ENCODE assay signal across 8 cellular contexts in genomic region chr1:28582248-28582615, GRCh38. TPM values are rescaled to one million over a fixed set of nuclear protein-coding genes. Genes with fewer than 3 reads are reported as not detected.
DNase-seq lines count a peak whose midpoint lies in the region; TF ChIP-seq lines count a peak whose summit lies in the region.

No MANE protein-coding gene starts in this region.

- DNase-seq in NCI-H2227 treated with DMSO at 0.1 percent for 48 hours (lab: John Stamatoyannopoulos, UW): peak; percentile 67
- DNase-seq in NCI-H2227 (lab: John Stamatoyannopoulos, UW; ENCODE audit: unreplicated experiment): no peak
- DNase-seq in NCI-H69 (lab: John Stamatoyannopoulos, UW): peak; percentile 46
- DNase-seq in dorsolateral prefrontal cortex: no peak
- no peak for DNase-seq in NCI-H774 (lab: John Stamatoyannopoulos, UW)
- no peak for DNase-seq in SK-N-DZ (ENCODE audit: low spot score)
- no peak for DNase-seq in DMS79 (lab: John Stamatoyannopoulos, UW)

- peaks cover 14 to 24% of the 10 kb centered on the region in 2 donors for H3K4me1 ChIP-seq in mucosa of rectum (ENCODE audit: control insufficient read depth in 2 of 2, insufficient read depth in 2 of 2, low read length in 2 of 2)

- H3K9ac ChIP-seq in mucosa of rectum (ENCODE audit: low read depth in 1 of 2, low read length in 2 of 2): peak overlapping the region; percentile 90 to 91

- H3K27ac ChIP-seq in dorsolateral prefrontal cortex: peak overlapping the region in 55 of 59 donors; percentile 0 to 97 (median 86)
- H3K27ac ChIP-seq in mucosa of rectum (ENCODE audit: low read depth in 2 of 2, low read length in 2 of 2): peak overlapping the region; percentile 93 to 94

- no peak for TF ChIP-seq CTCF in dorsolateral prefrontal cortex (IDR thresholded peaks at IDR 0.05 in 54 of 56, conservative IDR thresholded peaks at IDR 0.05 in 2 of 56; ENCODE audit: low read depth in 1 of 56, partially characterized antibody in 56 of 56)

- H3K4me3 ChIP-seq in dorsolateral prefrontal cortex (peak overlapping the region; percentile 71 to 100 (median 94)), mucosa of rectum (ENCODE audit: low read length in 2 of 2) (peak overlapping the region; percentile 91 to 96)

- no peaks in the 10 kb centered on the region for H3K9me3 ChIP-seq in mucosa of rectum (ENCODE audit: control insufficient read depth in 2 of 2, low read length in 2 of 2)

- H3K27me3 ChIP-seq in dorsolateral prefrontal cortex (no peaks in the 10 kb centered on the region), mucosa of rectum (ENCODE audit: control insufficient read depth in 2 of 2, insufficient read depth in 2 of 2, low read length in 2 of 2) (no peaks in the 10 kb centered on the region)

- intact Hi-C loops in dorsolateral prefrontal cortex (cut with DNase I): loop anchor here in 1 of 2 donors (5.0 kb wide), 2 partner anchors 60 to 65 kb away; partner anchors contain the start of gene TAF12

- H3K36me3 ChIP-seq in mucosa of rectum (ENCODE audit: control insufficient read depth in 2 of 2, insufficient read depth in 2 of 2, low read length in 2 of 2): peaks cover 23 to 29% of the 10 kb centered on the region in 2 donors

RNA-seq across cellular contexts. Expression of gene RAB42, which starts 9.8 kb away (rescaled TPM):
- 1 to 10 TPM in 25 of 120 experiments, under 1 TPM in 57, not detected in 38; 0.20 to 8.9 (median 0.74) TPM for total RNA-seq in dorsolateral prefrontal cortex
- 5.1 and 5.3 TPM in 2 replicates for polyA plus RNA-seq in SK-N-DZ (2014; cell fraction: cytosol; rRNA removed)
- 0.23 and 0.59 TPM in 2 replicates for polyA plus RNA-seq in SK-N-DZ (2014; cell fraction: nucleus; rRNA removed)

RNA-seq across cellular contexts. Expression of gene TRNAU1AP, which starts 29.3 kb away (rescaled TPM):
- 10 to 100 TPM; 20.5 to 49.2 (median 32.7) TPM for total RNA-seq in dorsolateral prefrontal cortex
- 22.1 and 27.9 TPM in 2 replicates for polyA plus RNA-seq in SK-N-DZ (2014; cell fraction: cytosol; rRNA removed)
- polyA plus RNA-seq in SK-N-DZ (2014; cell fraction: nucleus; rRNA removed): 22.1 and 34.6 TPM in 2 replicates

Comparison
In these comparisons a context has a peak if more than half of its experiments do, and no peak if none do; other contexts are left out.
1. DNase-seq: peak in NCI-H2227 treated with DMSO at 0.1 percent for 48 hours (single experiment) and NCI-H69 (single experiment); none in NCI-H2227 (single experiment), dorsolateral prefrontal cortex (0 of 10), NCI-H774 (single experiment), SK-N-DZ (single experiment) and DMS79 (single experiment).